22 cellular contexts compared by ENCODE assay signal in the genomic region with DNA sequence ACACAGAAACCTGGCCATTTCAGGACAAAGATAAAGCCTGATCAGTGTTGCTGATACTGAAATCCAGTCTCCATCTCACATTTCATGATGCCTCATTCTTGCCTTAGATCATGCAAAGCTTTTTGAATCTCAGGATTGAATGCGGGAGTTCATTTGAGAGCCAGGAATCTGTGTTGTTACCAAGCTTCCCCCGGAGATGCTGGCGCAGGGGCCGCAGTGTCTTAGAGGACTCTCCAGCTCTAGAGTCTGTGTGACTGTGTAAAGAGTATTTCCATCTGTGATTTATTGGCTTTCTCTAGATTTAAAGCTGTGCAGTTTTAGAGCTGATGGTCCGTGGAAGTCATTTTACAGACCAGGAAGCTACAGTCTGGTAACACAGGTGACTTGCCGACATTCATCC.
"Had no signal": no experiment of that assay in that cellular context is flagged by ENCODE, and none has a peak within 500 bp of the region (broad histone marks: within the 10 kb centered on the region; RNA-seq: fewer than 3 reads in every experiment).

No MANE protein-coding gene starts in this region.

- H3K4me3 Mint-ChIP-seq: immature natural killer cell, mesothelial cell of epicardium had no signal

- DNase-seq: dermis blood vessel endothelial cell; effector CD4-positive, alpha-beta T cell; effector memory CD4-positive, alpha-beta T cell; foreskin keratinocyte; heart left ventricle; hypothalamus; immature natural killer cell; islet precursor cell; kidney; kidney glomerular epithelial cell; left colon; left lung; left ventricle myocardium superior; lower lobe of right lung; mesenchymal stem cell; mucosa of descending colon had no signal

- H3K27ac ChIP-seq: coronary artery, esophagus muscularis mucosa, foreskin keratinocyte, gastroesophageal sphincter, heart left ventricle, hepatocyte, lower lobe of right lung had no signal

- H3K27me3 ChIP-seq: dorsolateral prefrontal cortex, esophagus muscularis mucosa, foreskin keratinocyte, gastroesophageal sphincter, hepatocyte had no signal

- H2AFZ ChIP-seq: hepatocyte had no signal

- H3K4me3 ChIP-seq: coronary artery, dorsolateral prefrontal cortex, esophagus muscularis mucosa, gastroesophageal sphincter, heart left ventricle, hepatocyte, left lung, lower lobe of right lung, mucosa of descending colon had no signal

- ATAC-seq: foreskin keratinocyte, gastroesophageal sphincter, heart left ventricle, left colon, left ventricle myocardium superior, mucosa of descending colon had no signal

- H3K27ac Mint-ChIP-seq: immature natural killer cell, mesothelial cell of epicardium had no signal

- H3K9me3 Mint-ChIP-seq: immature natural killer cell, mesothelial cell of epicardium had no signal

- H3K4me2 ChIP-seq: hepatocyte had no signal

- H3K9me3 ChIP-seq: esophagus muscularis mucosa, gastroesophageal sphincter, heart left ventricle, left lung, lower lobe of right lung, mucosa of descending colon had no signal
